ENCODE assay signal across 9 cellular contexts in genomic region chr22:43090130-43090789, GRCh38. TPM values are rescaled to one million over a fixed set of nuclear protein-coding genes. Genes with fewer than 3 reads are reported as not detected.
A peak's percentile ranks its signal among the peaks of the same experiment; 100 is the strongest.
DNase-seq lines count a peak whose midpoint lies in the region; ATAC-seq and TF ChIP-seq lines count a peak whose summit lies in the region.
"Had no signal": no experiment of that assay in that cellular context is flagged by ENCODE, and none has a peak within 500 bp of the region (broad histone marks: within the 10 kb centered on the region; RNA-seq: fewer than 3 reads in every experiment).

No MANE protein-coding gene starts in this region.

- no peaks in the 10 kb centered on the region for H3K9me3 ChIP-seq in OCI-LY3 (ENCODE audit: insufficient read depth, low read length)

- ATAC-seq in HG02642 (IDR thresholded peaks at IDR 0.05; ENCODE audit: poor library complexity, unreplicated experiment) (no peak), GM19324 (IDR thresholded peaks at IDR 0.05; ENCODE audit: low FRiP score, unreplicated experiment) (no peak)

- peak overlapping the region; percentile 86; the same call in 1 of the 2 replicates for H3K4me3 ChIP-seq in OCI-LY3 (ENCODE audit: low read length)
- no peak overlapping the region for H3K4me3 ChIP-seq in foreskin fibroblast (ENCODE audit: low read depth in 1 of 2, low read length in 2 of 2)

- no peak overlapping the region for H3K9ac ChIP-seq in OCI-LY3 (ENCODE audit: low read length)

- H4K20me1 ChIP-seq in OCI-LY3 (ENCODE audit: insufficient read depth, low read length), result no peaks in the 10 kb centered on the region

- TF ChIP-seq CTCF in OCI-LY3 (IDR thresholded peaks at IDR 0.05; ENCODE audit: low read depth, low read length) (peak; percentile 90), foreskin fibroblast (IDR thresholded peaks at IDR 0.05; ENCODE audit: low read depth, low read length) (peak; percentile 49), osteocyte (IDR thresholded peaks at IDR 0.05) (peak; percentile 75)

- H3K79me2 ChIP-seq in OCI-LY3 (ENCODE audit: low read length), result no peaks in the 10 kb centered on the region

- H3K27ac ChIP-seq in OCI-LY3 (ENCODE audit: low read length), result no peak overlapping the region

- no peaks in the 10 kb centered on the region for H3K9me3 Mint-ChIP-seq in osteocyte (ENCODE audit: unreplicated experiment)

- peak overlapping the region; percentile 86 for H3K4me2 ChIP-seq in OCI-LY3 (ENCODE audit: low read length)

- no peak overlapping the region for H2AFZ ChIP-seq in OCI-LY3 (ENCODE audit: low read depth, low read length)

- DNase-seq in Caki2 (ENCODE audit: low read depth) (peak; percentile 94), HS-5 (ENCODE audit: low read depth) (peak; percentile 72), activated T-helper 1 cell treated with Interleukin-2 at 50 U/mL for 16 hours (ENCODE audit: low read depth) (peak; percentile 10), foreskin fibroblast (peak; percentile 82 to 92), osteocyte (ENCODE audit: extremely low spot score, unreplicated experiment) (no peak)

- no peaks in the 10 kb centered on the region for H3K36me3 ChIP-seq in OCI-LY3 (replicated peaks; ENCODE audit: low read depth, low read length)

- peak overlapping the region; percentile 65 for H3K4me3 Mint-ChIP-seq in osteocyte (ENCODE audit: unreplicated experiment)

- in situ Hi-C loops in Caki2 (cut with HindIII; ENCODE audit: low pct_unique_long_range_greater_than_20kb, low sequenced_read_pairs), result no loop called here

- H3K4me1 ChIP-seq in OCI-LY3 (ENCODE audit: low read length), result peaks cover 24% of the 10 kb centered on the region

- peak overlapping the region; percentile 74 for H3K27ac Mint-ChIP-seq in osteocyte (ENCODE audit: unreplicated experiment)

- peaks cover 13% of the 10 kb centered on the region for H3K4me1 Mint-ChIP-seq in osteocyte (ENCODE audit: unreplicated experiment)

- H3K27me3 Mint-ChIP-seq in osteocyte (ENCODE audit: unreplicated experiment), result no peaks in the 10 kb centered on the region

- H3K36me3 Mint-ChIP-seq in osteocyte (ENCODE audit: unreplicated experiment), result peaks cover 7% of the 10 kb centered on the region

- no peaks in the 10 kb centered on the region for H3K27me3 ChIP-seq in OCI-LY3 (ENCODE audit: low read depth, low read length)

RNA-seq across cellular contexts. Expression of gene TTLL1, which starts 1.1 kb away (rescaled TPM):
- total RNA-seq in Caki2 (2014; rRNA removed; shearing (Covaris generic); ENCODE audit: low replicate concordance), result 7.2 and 13.0 TPM in 2 replicates
- 16.5 and 21.5 TPM in 2 replicates for total RNA-seq in osteocyte

RNA-seq across cellular contexts. Expression of gene BIK, which starts 20.3 kb away (rescaled TPM):
- 14.9 and 27.0 TPM in 2 replicates for total RNA-seq in Caki2 (2014; rRNA removed; shearing (Covaris generic); ENCODE audit: low replicate concordance)
- total RNA-seq in osteocyte, result not detected in 2 replicates
- total RNA-seq: temporal lobe had no signal

RNA-seq across cellular contexts. Expression of gene MCAT, which starts 52.9 kb away (rescaled TPM):
- total RNA-seq in Caki2 (2014; rRNA removed; shearing (Covaris generic); ENCODE audit: low replicate concordance), result 41.8 and 67.9 TPM in 2 replicates
- 16.5 and 16.6 TPM in 2 replicates for total RNA-seq in osteocyte

Comparison
In these comparisons a context has a peak if more than half of its experiments do, and no peak if none do; other contexts are left out.
1. RNA of gene BIK, which starts 20.3 kb away (total RNA-seq): 14.9 to 27.0 TPM in Caki2; not detected in osteocyte; every median in the first group is over 10 times any median in the second.
2. Peak in every context shown above with its lines, with median percentiles within 50 percentile points of each other: CTCF ChIP-seq.